In genomic region chr19:27580906-27581305, GRCh38 we compare ENCODE assay signal across 11 cellular contexts.
"Had no signal": no experiment of that assay in that cellular context is flagged by ENCODE, and none has a peak within 500 bp of the region (broad histone marks: within the 10 kb centered on the region; RNA-seq: fewer than 3 reads in every experiment).

No MANE protein-coding gene starts in this region.

- H3K4me3 ChIP-seq: GM23248, GM23338, HAP-1 had no signal

- H3K9me3 ChIP-seq: HAP-1 had no signal

- FAIRE-seq: H1, H54 had no signal

- DNase-seq: GM23248, GOT3, H7, H9, HCEC 1CT, HFFc6 had no signal

- H3K9ac ChIP-seq: GM23248 had no signal

- H3K27ac ChIP-seq: GM23248 had no signal

- H3K4me1 ChIP-seq: HAP-1 had no signal

- H3K4me2 ChIP-seq: GM23338 had no signal

- ATAC-seq: GM23338, HCT116 had no signal

- H2AFZ ChIP-seq: GM23248, GM23338 had no signal

- H3K36me3 ChIP-seq: HAP-1 had no signal
